ENCODE assay signal across 1 cellular context in genomic region chr12:89080797-89081470, GRCh38.
TF ChIP-seq lines count a peak whose summit lies in the region.

No MANE protein-coding gene starts in this region.

TF ChIP-seq in WTC11, 78 proteins besides CTCF, POLR2A, EP300 and RAD21 (continued from another document):
- TF ChIP-seq PRDM15 (CRISPR knock-in tag; IDR thresholded peaks at IDR 0.05), result no peak
- TF ChIP-seq CREB1 (CRISPR knock-in tag; IDR thresholded peaks at IDR 0.05), result no peak
- TF ChIP-seq RELA (CRISPR knock-in tag; IDR thresholded peaks at IDR 0.05; ENCODE audit: borderline replicate concordance), result no peak
- TF ChIP-seq ZNF121 (CRISPR knock-in tag; IDR thresholded peaks at IDR 0.05), result no peak
- no peak for TF ChIP-seq USF2 (CRISPR knock-in tag; IDR thresholded peaks at IDR 0.05)
- TF ChIP-seq ETV6 (CRISPR knock-in tag; IDR thresholded peaks at IDR 0.05), result no peak
- TF ChIP-seq STAT6 (CRISPR knock-in tag; conservative IDR thresholded peaks at IDR 0.05; ENCODE audit: low read depth), result no peak
- no peak for TF ChIP-seq TCF7 (CRISPR knock-in tag; IDR thresholded peaks at IDR 0.05; ENCODE audit: low read depth)
- TF ChIP-seq ATF6 (CRISPR knock-in tag; IDR thresholded peaks at IDR 0.05), result no peak
- TF ChIP-seq TEAD1 (CRISPR knock-in tag; IDR thresholded peaks at IDR 0.05), result no peak
- TF ChIP-seq ZMAT4 (CRISPR knock-in tag; IDR thresholded peaks at IDR 0.05), result no peak
TF ChIP-seq in WTC11: peak in this region for 0.
